1 cellular context compared by ENCODE assay signal in the genomic region with DNA sequence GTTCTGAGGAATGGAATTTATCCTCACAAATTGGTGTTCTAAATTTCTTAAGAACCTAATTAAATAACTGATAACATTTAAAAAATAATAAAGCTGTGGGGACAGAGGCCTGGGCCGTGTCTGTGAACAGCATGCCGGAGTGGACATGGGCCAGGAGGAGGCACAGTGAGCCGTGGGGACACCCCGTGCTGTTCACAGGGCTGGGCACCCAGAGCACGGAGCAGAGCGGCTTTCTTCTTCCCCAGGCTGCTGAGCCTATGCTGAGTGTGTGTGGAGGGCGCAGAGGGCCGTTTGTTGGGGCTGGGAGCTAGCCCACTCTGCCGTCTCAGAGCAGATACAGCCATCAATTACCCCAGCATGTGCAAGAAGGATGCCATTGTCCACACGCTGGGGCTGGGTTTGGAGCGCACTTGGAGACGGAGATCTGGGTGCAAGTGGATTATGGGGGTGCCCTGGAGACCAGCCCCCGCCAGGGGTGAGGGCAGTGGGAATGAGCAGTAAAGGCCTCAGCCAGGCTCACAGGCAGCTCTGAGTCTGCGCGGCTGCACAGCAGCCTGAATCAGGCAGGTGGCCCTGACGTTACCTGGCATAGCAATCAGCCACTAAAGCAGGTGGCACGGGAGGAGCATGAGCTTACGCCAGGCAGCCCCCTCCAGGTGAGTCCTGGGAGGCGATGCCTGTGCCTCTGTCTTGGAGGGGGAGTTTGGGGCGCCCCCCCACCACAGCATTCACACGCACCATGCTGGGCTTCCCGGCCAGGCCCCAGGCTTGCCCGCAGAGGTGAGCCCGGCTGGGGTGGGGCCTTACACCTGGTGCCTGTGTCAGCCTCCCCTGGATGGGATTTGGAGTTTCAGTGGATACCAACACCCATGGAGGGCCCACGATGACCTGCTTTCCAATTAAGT.
TF ChIP-seq lines count a peak whose summit lies in the region.

No MANE protein-coding gene starts in this region.

TF ChIP-seq in IMR-90, 13 proteins besides CTCF, POLR2A, EP300 and RAD21:
- TF ChIP-seq, protein P1, sequence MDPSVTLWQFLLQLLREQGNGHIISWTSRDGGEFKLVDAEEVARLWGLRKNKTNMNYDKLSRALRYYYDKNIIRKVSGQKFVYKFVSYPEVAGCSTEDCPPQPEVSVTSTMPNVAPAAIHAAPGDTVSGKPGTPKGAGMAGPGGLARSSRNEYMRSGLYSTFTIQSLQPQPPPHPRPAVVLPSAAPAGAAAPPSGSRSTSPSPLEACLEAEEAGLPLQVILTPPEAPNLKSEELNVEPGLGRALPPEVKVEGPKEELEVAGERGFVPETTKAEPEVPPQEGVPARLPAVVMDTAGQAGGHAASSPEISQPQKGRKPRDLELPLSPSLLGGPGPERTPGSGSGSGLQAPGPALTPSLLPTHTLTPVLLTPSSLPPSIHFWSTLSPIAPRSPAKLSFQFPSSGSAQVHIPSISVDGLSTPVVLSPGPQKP (IDR thresholded peaks at IDR 0.05; ENCODE audit: borderline replicate concordance, low read depth, low read length) = no peak
- TF ChIP-seq MAZ (IDR thresholded peaks at IDR 0.05; ENCODE audit: borderline replicate concordance, low read depth, low read length) (no peak), FOS (IDR thresholded peaks at IDR 0.05; ENCODE audit: low read depth, low read length) (no peak), USF2 (IDR thresholded peaks at IDR 0.05; ENCODE audit: low read depth, low read length) (no peak), MXI1 (IDR thresholded peaks at IDR 0.05; ENCODE audit: borderline replicate concordance, low read depth, low read length) (no peak), BHLHE40 (IDR thresholded peaks at IDR 0.05; ENCODE audit: low read depth, low read length) (no peak), MAFK (IDR thresholded peaks at IDR 0.05; ENCODE audit: low read depth, low read length) (no peak), NFE2L2 (IDR thresholded peaks at IDR 0.05; ENCODE audit: low read depth, low read length) (no peak), RCOR1 (IDR thresholded peaks at IDR 0.05; ENCODE audit: insufficient replicate concordance, low read length) (no peak)
